ENCODE assay signal across 31 cellular contexts in the genomic region with DNA sequence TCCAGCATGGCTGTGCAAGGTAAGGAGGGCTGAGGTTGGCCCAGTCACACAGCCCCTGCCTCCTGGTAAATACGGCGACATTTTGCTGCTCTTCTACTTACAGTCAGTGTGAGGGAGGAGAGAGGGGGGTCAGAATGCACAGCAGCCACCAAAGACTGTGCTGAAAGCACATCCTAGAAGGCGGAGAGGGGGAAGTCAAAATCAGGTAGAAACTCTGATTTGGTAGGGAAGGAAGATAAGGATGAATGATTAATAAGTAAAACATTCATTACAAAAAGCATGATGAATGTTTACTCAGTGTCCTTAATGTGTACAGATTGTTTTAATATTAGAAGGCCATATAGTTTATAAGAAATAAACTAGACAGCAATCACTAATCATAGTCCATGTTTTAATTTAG. TPM values are rescaled to one million over a fixed set of nuclear protein-coding genes. Genes with fewer than 3 reads are reported as not detected.
DNase-seq lines count a peak whose midpoint lies in the region; ATAC-seq and FAIRE-seq lines count a peak whose summit lies in the region.
"Had no signal": no experiment of that assay in that cellular context is flagged by ENCODE, and none has a peak within 500 bp of the region (broad histone marks: within the 10 kb centered on the region; RNA-seq: fewer than 3 reads in every experiment).

No MANE protein-coding gene starts in this region.

- peaks cover 19% of the 10 kb centered on the region for H3K4me1 Mint-ChIP-seq in activated T-cell treated with anti-CD3 and anti-CD28 coated beads, Interleukin-2, amount 50 U/mL, for 24 hours (ENCODE audit: low read depth)
- H3K4me1 Mint-ChIP-seq in T-cell = peaks cover 8 to 11% (median 8%) of the 10 kb centered on the region in 3 donors
- peaks cover 26% of the 10 kb centered on the region for H3K4me1 Mint-ChIP-seq in stimulated activated effector memory CD8-positive, alpha-beta T cell treated with anti-CD3 and anti-CD28 coated beads, Interleukin-12 subunit alpha, Interleukin-12 subunit beta, amount 100 ng/mL, for 72 hours

- ATAC-seq in T-cell (replicated peaks in 1 of 4) (no peak), HG03460 (IDR thresholded peaks at IDR 0.05; ENCODE audit: unreplicated experiment) (no peak), left ventricle myocardium superior (no peak)
- no peak for ATAC-seq in stimulated activated effector memory CD8-positive, alpha-beta T cell treated with anti-CD3 and anti-CD28 coated beads, Interleukin-12 subunit alpha, Interleukin-12 subunit beta, amount 100 ng/mL, for 72 hours
- ATAC-seq: body of pancreas, heart right ventricle, lower lobe of right lung, right cardiac atrium had no signal

- POLR2A ChIA-PET in T-cell (lab: Charles Lee) = no interaction called here

- intact Hi-C loops in left ventricle myocardium superior (cut with micrococcal nuclease) = no loop called here

- H3K27ac Mint-ChIP-seq in activated T-cell treated with anti-CD3 and anti-CD28 coated beads, Interleukin-2, amount 50 U/mL, for 24 hours = peak overlapping the region; percentile 56
- peak overlapping the region; percentile 19 to 82 for H3K27ac Mint-ChIP-seq in T-cell
- H3K27ac Mint-ChIP-seq in stimulated activated effector memory CD8-positive, alpha-beta T cell treated with anti-CD3 and anti-CD28 coated beads, Interleukin-12 subunit alpha, Interleukin-12 subunit beta, amount 100 ng/mL, for 72 hours = peak overlapping the region; percentile 81

- in situ Hi-C loops in G401 (cut with HindIII; ENCODE audit: low sequenced_read_pairs) = no loop called here

- no peak overlapping the region for H3K4me3 Mint-ChIP-seq in activated T-cell treated with anti-CD3 and anti-CD28 coated beads, Interleukin-2, amount 50 U/mL, for 24 hours
- H3K4me3 Mint-ChIP-seq in T-cell = no peak overlapping the region
- H3K4me3 Mint-ChIP-seq in stimulated activated effector memory CD8-positive, alpha-beta T cell treated with anti-CD3 and anti-CD28 coated beads, Interleukin-12 subunit alpha, Interleukin-12 subunit beta, amount 100 ng/mL, for 72 hours = no peak overlapping the region
- H3K4me3 Mint-ChIP-seq: stimulated activated naive CD8-positive, alpha-beta T cell treated with anti-CD3 and anti-CD28 coated beads, Interleukin-15, Interleukin-2, amounts not matched to agents 100 ng/mL and 50 ng/mL, for 24 hours had no signal

- no peak for DNase-seq in activated T-cell treated with anti-CD3 and anti-CD28 coated beads, Interleukin-2, amount 50 U/mL, for 24 hours
- DNase-seq in activated T-cell treated with anti-CD3 and anti-CD28 coated beads, Interleukin-2, amount 50 U/mL, for 48 hours = no peak
- DNase-seq in T-cell = no peak
- no peak for DNase-seq in stimulated activated effector memory CD8-positive, alpha-beta T cell treated with anti-CD3 and anti-CD28 coated beads, Interleukin-12 subunit alpha, Interleukin-12 subunit beta, amount 100 ng/mL, for 72 hours (ENCODE audit: low spot score in 2 of 2)
- no peak for DNase-seq in left ventricle myocardium superior
- no peak for DNase-seq in G401 (ENCODE audit: low spot score)
- DNase-seq: activated CD4-positive, alpha-beta T cell treated with anti-CD3 and anti-CD28 coated beads for 4 hours; activated CD8-positive, alpha-beta memory T cell treated with anti-CD3 and anti-CD28 coated beads for 24 hours; activated gamma-delta T cell treated with Interleukin-2 at 50 U/mL for 16 hours; body of pancreas; cerebellar nuclear complex; DMS 273 treated with DMSO at 0.1 percent for 48 hours; heart right ventricle; lower lobe of right lung; MG63; NCI-H1105 treated with DMSO at 0.1 percent for 48 hours; NCI-H1930; NCI-H2171 treated with DMSO at 0.1 percent for 48 hours; NCI-H524; PC-9; posterior cingulate gyrus; right cardiac atrium; SHP77; T-helper 2 cell; thyroid gland had no signal

- H3K36me3 Mint-ChIP-seq in activated T-cell treated with anti-CD3 and anti-CD28 coated beads, Interleukin-2, amount 50 U/mL, for 24 hours (ENCODE audit: low read depth) = peaks cover 92% of the 10 kb centered on the region
- H3K36me3 Mint-ChIP-seq in T-cell = peaks cover 58% of the 10 kb centered on the region
- H3K36me3 Mint-ChIP-seq in stimulated activated effector memory CD8-positive, alpha-beta T cell treated with anti-CD3 and anti-CD28 coated beads, Interleukin-12 subunit alpha, Interleukin-12 subunit beta, amount 100 ng/mL, for 72 hours = peaks cover 97% of the 10 kb centered on the region

- peak; percentile 36 for FAIRE-seq in islet of Langerhans (lab: Jason Lieb, UNC)
- FAIRE-seq: A204.1, endometrium, frontal cortex had no signal

- no peaks in the 10 kb centered on the region for H3K9me3 Mint-ChIP-seq in activated T-cell treated with anti-CD3 and anti-CD28 coated beads, Interleukin-2, amount 50 U/mL, for 24 hours
- H3K9me3 Mint-ChIP-seq in T-cell = no peaks in the 10 kb centered on the region
- no peaks in the 10 kb centered on the region for H3K9me3 Mint-ChIP-seq in stimulated activated effector memory CD8-positive, alpha-beta T cell treated with anti-CD3 and anti-CD28 coated beads, Interleukin-12 subunit alpha, Interleukin-12 subunit beta, amount 100 ng/mL, for 72 hours
- H3K9me3 Mint-ChIP-seq: stimulated activated naive CD8-positive, alpha-beta T cell treated with anti-CD3 and anti-CD28 coated beads, Interleukin-15, Interleukin-2, amounts not matched to agents 100 ng/mL and 50 ng/mL, for 24 hours had no signal

- CTCF ChIA-PET in T-cell (lab: Charles Lee) = no interaction called here

- H3K27me3 Mint-ChIP-seq in activated T-cell treated with anti-CD3 and anti-CD28 coated beads, Interleukin-2, amount 50 U/mL, for 24 hours = no peaks in the 10 kb centered on the region
- no peaks in the 10 kb centered on the region for H3K27me3 Mint-ChIP-seq in T-cell
- H3K27me3 Mint-ChIP-seq: stimulated activated naive CD8-positive, alpha-beta T cell treated with anti-CD3 and anti-CD28 coated beads, Interleukin-15, Interleukin-2, amounts not matched to agents 100 ng/mL and 50 ng/mL, for 24 hours had no signal

RNA-seq across cellular contexts. Expression of a gene that starts 57.5 kb away (rescaled TPM):
- 100 to 1,000 TPM; 241 to 274 (median 256) TPM for total RNA-seq in T-cell
- total RNA-seq in left ventricle myocardium superior = 228 TPM
- total RNA-seq in G401 (2014; rRNA removed; shearing (Covaris generic)) = 82.3 and 121 TPM in 2 replicates
